In the genomic region with DNA sequence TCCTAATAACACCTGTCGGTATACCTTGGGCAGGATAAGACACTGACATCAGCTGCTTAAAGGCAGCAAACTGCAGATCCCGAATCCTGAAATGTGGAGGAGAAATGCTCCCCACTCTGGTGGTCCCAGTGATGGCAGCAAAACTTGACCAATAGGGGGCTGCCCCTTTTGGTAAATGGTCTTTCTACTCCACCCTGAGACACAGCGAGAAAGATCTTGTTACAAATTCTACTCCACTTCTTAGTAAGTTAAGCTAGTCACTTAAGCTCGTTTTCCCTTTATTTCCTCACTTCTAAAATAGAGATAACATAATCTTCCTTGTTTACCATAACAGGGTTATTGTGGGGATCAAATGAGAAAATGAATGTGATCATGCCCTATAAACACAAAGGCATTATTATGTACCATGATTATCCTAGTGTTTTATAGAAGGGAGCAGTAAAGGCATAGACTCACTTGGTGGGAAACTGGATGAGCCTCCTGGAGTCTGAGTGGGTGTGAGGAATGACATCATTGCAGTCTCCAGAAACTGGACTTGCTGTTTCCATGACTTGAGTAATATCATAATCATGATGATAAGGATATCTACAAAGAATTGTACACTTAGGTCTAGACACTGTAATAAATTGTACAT, we compare ENCODE assay signal across 29 cellular contexts. TPM values are rescaled to one million over a fixed set of nuclear protein-coding genes. Genes with fewer than 3 reads are reported as not detected.
DNase-seq lines count a peak whose midpoint lies in the region; ATAC-seq, FAIRE-seq and TF ChIP-seq lines count a peak whose summit lies in the region.
"Had no signal": no experiment of that assay in that cellular context is flagged by ENCODE, and none has a peak within 500 bp of the region (broad histone marks: within the 10 kb centered on the region; RNA-seq: fewer than 3 reads in every experiment).

No MANE protein-coding gene starts in this region.

- H3K9me3 Mint-ChIP-seq in GM23338, result no peaks in the 10 kb centered on the region
- H3K9me3 Mint-ChIP-seq: dendritic cell treated with granulocyte-macrophage colony-stimulating factor and Interleukin-4, amounts not matched to agents 40 ng/mL and 50 ng/mL, for 4 days; HFFc6; natural killer cell treated with Interleukin-12 subunit alpha and Interleukin-12 subunit beta and Interleukin-15 and Interleukin-18, amount 100 ng/mL, for 72 hours; T-cell had no signal

- no peak overlapping the region for H3K4me3 Mint-ChIP-seq in GM23338
- H3K4me3 Mint-ChIP-seq: activated CD8-positive, alpha-beta T cell treated with anti-CD3 and anti-CD28 coated beads, Interleukin-2, amount 10 ng/mL, durations not matched to agents 7 days and 5 days; dendritic cell treated with granulocyte-macrophage colony-stimulating factor and Interleukin-4, amounts not matched to agents 40 ng/mL and 50 ng/mL, for 4 days; HFFc6; natural killer cell treated with Interleukin-12 subunit alpha and Interleukin-12 subunit beta and Interleukin-15 and Interleukin-18, amount 100 ng/mL, for 72 hours; T-cell had no signal

- H3K27me3 Mint-ChIP-seq in GM23338 (ENCODE audit: insufficient read depth, low read depth, poor library complexity), result no peaks in the 10 kb centered on the region

- peaks cover 5% of the 10 kb centered on the region; the same call in 1 of the 2 replicates for H3K9me2 ChIP-seq in GM23338 (ENCODE audit: insufficient read depth)

- H3K27ac Mint-ChIP-seq in GM23338, result no peak overlapping the region
- H3K27ac Mint-ChIP-seq: activated CD8-positive, alpha-beta T cell treated with anti-CD3 and anti-CD28 coated beads, Interleukin-2, amount 10 ng/mL, durations not matched to agents 7 days and 5 days; dendritic cell treated with granulocyte-macrophage colony-stimulating factor and Interleukin-4, amounts not matched to agents 40 ng/mL and 50 ng/mL, for 4 days; HFFc6; natural killer cell treated with Interleukin-12 subunit alpha and Interleukin-12 subunit beta and Interleukin-15 and Interleukin-18, amount 100 ng/mL, for 72 hours; T-cell had no signal

- H3K36me3 Mint-ChIP-seq in GM23338 (ENCODE audit: low read depth), result no peaks in the 10 kb centered on the region
- H3K36me3 Mint-ChIP-seq: natural killer cell treated with Interleukin-12 subunit alpha and Interleukin-12 subunit beta and Interleukin-15 and Interleukin-18, amount 100 ng/mL, for 72 hours; T-cell had no signal

- H3F3A ChIP-seq in GM23338 (replicated peaks; ENCODE audit: low read depth), result no peaks in the 10 kb centered on the region

- H3K79me2 ChIP-seq in GM23338 (replicated peaks; ENCODE audit: insufficient read depth), result no peaks in the 10 kb centered on the region

- no peaks in the 10 kb centered on the region for H3K9me3 ChIP-seq in small intestine (ENCODE audit: control insufficient read depth, low read depth)
- H3K9me3 ChIP-seq: adrenal gland, gastrocnemius medialis, pancreas, thoracic aorta had no signal

- H3K4me3 ChIP-seq in bronchial epithelial cell (ENCODE audit: low read depth, low read length) (no peak overlapping the region), fibroblast of villous mesenchyme (ENCODE audit: low read depth, low read length) (no peak overlapping the region), small intestine (ENCODE audit: low read depth in 1 of 2, low read length in 2 of 2) (no peak overlapping the region), GM23338 (no peak overlapping the region), coronary artery (no peak overlapping the region)
- H3K4me3 ChIP-seq: adrenal gland, gastrocnemius medialis, pancreas, thoracic aorta had no signal

- no peaks in the 10 kb centered on the region for H3K36me3 ChIP-seq in bronchial epithelial cell (ENCODE audit: control insufficient read depth, insufficient read depth, low read length)
- no peaks in the 10 kb centered on the region for H3K36me3 ChIP-seq in small intestine (ENCODE audit: control insufficient read depth in 2 of 2, insufficient read depth in 2 of 2, low read length in 2 of 2)
- H3K36me3 ChIP-seq in GM23338 (ENCODE audit: insufficient read depth), result no peaks in the 10 kb centered on the region
- H3K36me3 ChIP-seq: adrenal gland, gastrocnemius medialis, pancreas, thoracic aorta had no signal

- FAIRE-seq in bronchial epithelial cell (lab: Jason Lieb, UNC) (no peak), small intestine (lab: Jason Lieb, UNC) (no peak)
- FAIRE-seq: D721Med, pancreas had no signal

- H3K4me1 ChIP-seq in small intestine (ENCODE audit: control insufficient read depth in 2 of 2, insufficient read depth in 1 of 2, low read depth in 1 of 2, low read length in 1 of 2) (peaks cover 0 to 2% of the 10 kb centered on the region in 2 donors), GM23338 (ENCODE audit: insufficient read depth) (no peaks in the 10 kb centered on the region)
- H3K4me1 ChIP-seq: adrenal gland, gastrocnemius medialis had no signal

- H2AFZ ChIP-seq in GM23338, result no peak overlapping the region

- no peak overlapping the region for H3K4me2 ChIP-seq in GM23338

- ATAC-seq in GM23338, result no peak
- ATAC-seq: activated CD8-positive, alpha-beta T cell treated with anti-CD3 and anti-CD28 coated beads, Interleukin-2, amount 10 ng/mL, durations not matched to agents 7 days and 5 days; gastrocnemius medialis; natural killer cell treated with Interleukin-12 subunit alpha and Interleukin-12 subunit beta and Interleukin-15 and Interleukin-18, amount 100 ng/mL, for 72 hours; Panc1; T-cell had no signal

- WGBS in small intestine, 3 donors, result 36 to 59% (median 38%) methylated on average over 4 of the region's 4 CpGs

- H3K27ac ChIP-seq in small intestine (ENCODE audit: low read depth in 1 of 2, low read length in 1 of 2) (no peak overlapping the region), GM23338 (ENCODE audit: low read depth) (no peak overlapping the region), coronary artery (no peak overlapping the region)
- H3K27ac ChIP-seq: adrenal gland, gastrocnemius medialis, pancreas, thoracic aorta had no signal

- TF ChIP-seq CTCF in bronchial epithelial cell (IDR thresholded peaks at IDR 0.05; ENCODE audit: insufficient read depth, low read length, severe bottlenecking) (no peak), fibroblast of villous mesenchyme (IDR thresholded peaks at IDR 0.05; ENCODE audit: insufficient read depth, low read depth, low read length) (no peak), GM23338 (conservative IDR thresholded peaks at IDR 0.05; ENCODE audit: low read depth in 2 of 2) (peak in 1 of 2 experiments; percentile 29; a peak in 1 of 4 replicates), coronary artery (IDR thresholded peaks at IDR 0.05) (no peak)

- H3K4me1 Mint-ChIP-seq in GM23338, result no peaks in the 10 kb centered on the region
- H3K4me1 Mint-ChIP-seq: T-cell had no signal

- H3K27me3 ChIP-seq in bronchial epithelial cell (ENCODE audit: control insufficient read depth, insufficient read depth, low read length) (no peaks in the 10 kb centered on the region), small intestine (ENCODE audit: control insufficient read depth in 2 of 2, insufficient read depth in 2 of 2, low read length in 2 of 2) (no peaks in the 10 kb centered on the region), GM23338 (ENCODE audit: insufficient read depth) (peaks cover 21% of the 10 kb centered on the region)
- H3K27me3 ChIP-seq: adrenal gland, gastrocnemius medialis, pancreas had no signal

- no peaks in the 10 kb centered on the region for H4K20me1 ChIP-seq in GM23338 (replicated peaks; ENCODE audit: insufficient read depth)

- DNase-seq in NCI-H226 (peak; percentile 77), bronchial epithelial cell (ENCODE audit: low read depth) (peak; percentile 88), fibroblast of villous mesenchyme (ENCODE audit: low read depth) (peak; percentile 79), small intestine (peak; percentile 37), GM23338 (ENCODE audit: low spot score) (no peak), DMS153 (lab: John Stamatoyannopoulos, UW) (no peak), coronary artery (ENCODE audit: low spot score) (no peak)
- DNase-seq: activated CD4-positive, CD25-positive, alpha-beta regulatory T cell treated with anti-CD3 and anti-CD28 coated beads, Interleukin-2, amount 50 U/mL, for 72 hours; activated CD8-positive, alpha-beta T cell treated with anti-CD3 and anti-CD28 coated beads, Interleukin-2, amount 10 ng/mL, durations not matched to agents 7 days and 5 days; activated naive CD4-positive, alpha-beta T cell treated with Interleukin-2 at 50 U/mL for 16 hours; adrenal gland; gastrocnemius medialis; HFFc6; hypothalamus; KG1; MM.1S; NCI-H1417 treated with DMSO at 0.1 percent for 48 hours; NCI-H2107; NCI-H524; pancreas; stimulated activated CD4-positive, alpha-beta T cell treated with anti-CD3 and anti-CD28 coated beads, Interleukin-12 subunit alpha, Interleukin-12 subunit beta, amount 100 ng/mL, for 4 hours; stimulated activated CD4-positive, alpha-beta T cell treated with anti-CD3 and anti-CD28 coated beads, Interleukin-4, amount 100 ng/mL, for 24 hours; stimulated activated naive CD4-positive, alpha-beta T cell; T-cell had no signal

TF ChIP-seq in GM23338, 12 proteins besides CTCF, POLR2A, EP300 and RAD21 (continues in another document):
- TF ChIP-seq NANOG (IDR thresholded peaks at IDR 0.05; ENCODE audit: borderline replicate concordance), result no peak
- TF ChIP-seq EZH2phosphoT487 (IDR thresholded peaks at IDR 0.05; ENCODE audit: unreplicated experiment), result no peak
- TF ChIP-seq ZNF114 (CRISPR knock-in tag; IDR thresholded peaks at IDR 0.05), result no peak
- no peak for TF ChIP-seq ZNF331 (CRISPR knock-in tag; IDR thresholded peaks at IDR 0.05; ENCODE audit: low read depth)
- TF ChIP-seq, protein P1, sequence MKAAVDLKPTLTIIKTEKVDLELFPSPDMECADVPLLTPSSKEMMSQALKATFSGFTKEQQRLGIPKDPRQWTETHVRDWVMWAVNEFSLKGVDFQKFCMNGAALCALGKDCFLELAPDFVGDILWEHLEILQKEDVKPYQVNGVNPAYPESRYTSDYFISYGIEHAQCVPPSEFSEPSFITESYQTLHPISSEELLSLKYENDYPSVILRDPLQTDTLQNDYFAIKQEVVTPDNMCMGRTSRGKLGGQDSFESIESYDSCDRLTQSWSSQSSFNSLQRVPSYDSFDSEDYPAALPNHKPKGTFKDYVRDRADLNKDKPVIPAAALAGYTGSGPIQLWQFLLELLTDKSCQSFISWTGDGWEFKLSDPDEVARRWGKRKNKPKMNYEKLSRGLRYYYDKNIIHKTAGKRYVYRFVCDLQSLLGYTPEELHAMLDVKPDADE (IDR thresholded peaks at IDR 0.05), result no peak
- no peak for TF ChIP-seq POLR2AphosphoS5 (IDR thresholded peaks at IDR 0.05; ENCODE audit: low read depth)
- no peak for TF ChIP-seq EZH2 (IDR thresholded peaks at IDR 0.05; ENCODE audit: low read depth, unreplicated experiment)

RNA-seq across cellular contexts. Expression of a gene that starts 50.9 kb away (rescaled TPM):
- total RNA-seq in bronchial epithelial cell (41.1 and 44.8 TPM in 2 replicates), fibroblast of villous mesenchyme (20.3 and 40.6 TPM in 2 replicates)
- polyA plus RNA-seq in small intestine (10 to 100 TPM in 1 of 3 donors, 1 to 10 TPM in 2; 4.3 to 19.0 (median 5.4) TPM), GM23338 (2016; fragmentation: Nextera tagmentation; extraction: Ambion mirVana) (0.76 and 1.1 TPM in 2 replicates)
- total RNA-seq in GM23338 (2014; rRNA removed; shearing (Covaris generic)), result 4.0 and 4.4 TPM in 2 replicates

Comparison
In these comparisons a context has a peak if more than half of its experiments do, and no peak if none do; other contexts are left out.
1. DNase-seq: peak in NCI-H226 (single experiment), bronchial epithelial cell (single experiment), fibroblast of villous mesenchyme (single experiment) and small intestine (single experiment); none in GM23338 (single experiment), DMS153 (single experiment) and coronary artery (single experiment).